ENCODE assay signal across 7 cellular contexts in genomic region chr3:58383904-58384303, GRCh38. TPM values are rescaled to one million over a fixed set of nuclear protein-coding genes. Genes with fewer than 3 reads are reported as not detected.
DNase-seq lines count a peak whose midpoint lies in the region; ATAC-seq lines count a peak whose summit lies in the region.

No MANE protein-coding gene starts in this region.

- H3K9me3 Mint-ChIP-seq in T-helper 2 cell treated with Interferon-gamma antibody and Interleukin-4, amounts not matched to agents 5 μg/mL and 100 μg/mL, for 36 hours: no peaks in the 10 kb centered on the region

- DNase-seq in HK-2 (ENCODE audit: unreplicated experiment) (peak; percentile 73), amniotic epithelial cell (ENCODE audit: low read depth) (peak; percentile 100), left ventricle myocardium superior (no peak), iPS-NIHi11 (ENCODE audit: low spot score) (no peak), T-helper 1 cell (no peak)
- DNase-seq in T-helper 2 cell treated with Interferon-gamma antibody and Interleukin-4, amounts not matched to agents 5 μg/mL and 100 μg/mL, for 36 hours (ENCODE audit: low spot score): no peak

- peaks cover 26% of the 10 kb centered on the region for H3K4me1 Mint-ChIP-seq in T-helper 2 cell treated with Interferon-gamma antibody and Interleukin-4, amounts not matched to agents 5 μg/mL and 100 μg/mL, for 36 hours (ENCODE audit: low read depth)

- H3K27ac Mint-ChIP-seq in T-helper 2 cell treated with Interferon-gamma antibody and Interleukin-4, amounts not matched to agents 5 μg/mL and 100 μg/mL, for 36 hours: no peak overlapping the region

- no peak overlapping the region for H3K4me3 Mint-ChIP-seq in T-helper 2 cell treated with Interferon-gamma antibody and Interleukin-4, amounts not matched to agents 5 μg/mL and 100 μg/mL, for 36 hours

- no peaks in the 10 kb centered on the region for H3K27me3 Mint-ChIP-seq in T-helper 2 cell treated with Interferon-gamma antibody and Interleukin-4, amounts not matched to agents 5 μg/mL and 100 μg/mL, for 36 hours (ENCODE audit: low read depth)

- intact Hi-C loops in left ventricle myocardium superior (cut with micrococcal nuclease): no loop called here

- ATAC-seq in left ventricle myocardium superior: peak; percentile 31

- H3K27ac ChIP-seq in temporal lobe (ENCODE audit: low read depth, low read length): peak overlapping the region; percentile 99

- H3K36me3 Mint-ChIP-seq in T-helper 2 cell treated with Interferon-gamma antibody and Interleukin-4, amounts not matched to agents 5 μg/mL and 100 μg/mL, for 36 hours (ENCODE audit: low read depth): peaks cover 29% of the 10 kb centered on the region

RNA-seq across cellular contexts. Expression of gene PDHB, which starts 49.7 kb away (rescaled TPM):
- total RNA-seq in left ventricle myocardium superior (225 TPM), temporal lobe (48.4 TPM)

RNA-seq across cellular contexts. Expression of gene PXK, which starts 51.2 kb away (rescaled TPM):
- total RNA-seq in left ventricle myocardium superior: 12.9 TPM
- total RNA-seq in temporal lobe: 20.4 TPM

Comparison
In these comparisons a context has a peak if more than half of its experiments do, and no peak if none do; other contexts are left out.
1. DNase-seq: peak in HK-2 (single experiment) and amniotic epithelial cell (single experiment); none in left ventricle myocardium superior (single experiment), iPS-NIHi11 (single experiment), T-helper 1 cell (0 of 5) and T-helper 2 cell treated with Interferon-gamma antibody and Interleukin-4, amounts not matched to agents 5 μg/mL and 100 μg/mL, for 36 hours (single experiment).